In genomic region chr13:34842466-34842865, GRCh38 we compare ENCODE assay signal across 24 cellular contexts.
DNase-seq lines count a peak whose midpoint lies in the region; ATAC-seq and TF ChIP-seq lines count a peak whose summit lies in the region.
"Had no signal": no experiment of that assay in that cellular context is flagged by ENCODE, and none has a peak within 500 bp of the region (broad histone marks: within the 10 kb centered on the region; RNA-seq: fewer than 3 reads in every experiment).

No MANE protein-coding gene starts in this region.

- H3K4me3 ChIP-seq in NB4 (ENCODE audit: low read depth, low read length) = no peak overlapping the region
- H3K4me3 ChIP-seq: spleen, upper lobe of left lung had no signal

- no peak for TF ChIP-seq POLR2A in NB4 (IDR thresholded peaks at IDR 0.05; ENCODE audit: extremely low read depth, insufficient read length)

- DNase-seq in NCI-H82 (lab: John Stamatoyannopoulos, UW) (peak; percentile 11), NCI-H82 treated with DMSO at 0.1 percent for 48 hours (lab: John Stamatoyannopoulos, UW; ENCODE audit: unreplicated experiment) (no peak), NB4 (ENCODE audit: low read depth) (peak; percentile 3), NCI-H774 (lab: John Stamatoyannopoulos, UW) (no peak), NCI-H1417 treated with DMSO at 0.1 percent for 48 hours (lab: John Stamatoyannopoulos, UW) (no peak), SIG-M5 (lab: John Stamatoyannopoulos, UW) (no peak)
- DNase-seq: activated CD8-positive, alpha-beta T cell treated with anti-CD3 and anti-CD28 coated beads for 36 hours; activated naive CD4-positive, alpha-beta T cell treated with anti-CD3 and anti-CD28 coated beads for 36 hours; activated T-cell treated with anti-CD3 and anti-CD28 coated beads, Interleukin-2, amount 50 U/mL, for 4 hours; anterior cingulate cortex; BE2C; Calu3; glutamatergic neuron; HFFc6; mammary epithelial cell; NCI-H1694; NCI-H226; nucleus accumbens; SK-N-SH; spleen; stimulated activated CD4-positive, alpha-beta T cell treated with anti-CD3 and anti-CD28 coated beads, Interleukin-4, amount 100 ng/mL, for 4 hours; upper lobe of left lung had no signal

- TF ChIP-seq CTCF in NB4 (IDR thresholded peaks at IDR 0.05; ENCODE audit: low read depth, low read length) = no peak

- peak; percentile 64 for ATAC-seq in HG02852 (IDR thresholded peaks at IDR 0.05; ENCODE audit: unreplicated experiment)
- ATAC-seq in GM18873 (IDR thresholded peaks at IDR 0.05; ENCODE audit: low FRiP score, unreplicated experiment) = no peak
- ATAC-seq: activated CD8-positive, alpha-beta T cell treated with anti-CD3 and anti-CD28 coated beads for 36 hours; activated T-cell treated with anti-CD3 and anti-CD28 coated beads, Interleukin-2, amount 50 U/mL, for 4 hours had no signal

Comparison
In these comparisons a context has a peak if more than half of its experiments do, and no peak if none do; other contexts are left out.
1. DNase-seq: peak in NCI-H82 (single experiment) and NB4 (single experiment); none in NCI-H82 treated with DMSO at 0.1 percent for 48 hours (single experiment), NCI-H774 (single experiment), NCI-H1417 treated with DMSO at 0.1 percent for 48 hours (single experiment) and SIG-M5 (single experiment).